Comparison of ENCODE assay signal across 27 cellular contexts in the genomic region with DNA sequence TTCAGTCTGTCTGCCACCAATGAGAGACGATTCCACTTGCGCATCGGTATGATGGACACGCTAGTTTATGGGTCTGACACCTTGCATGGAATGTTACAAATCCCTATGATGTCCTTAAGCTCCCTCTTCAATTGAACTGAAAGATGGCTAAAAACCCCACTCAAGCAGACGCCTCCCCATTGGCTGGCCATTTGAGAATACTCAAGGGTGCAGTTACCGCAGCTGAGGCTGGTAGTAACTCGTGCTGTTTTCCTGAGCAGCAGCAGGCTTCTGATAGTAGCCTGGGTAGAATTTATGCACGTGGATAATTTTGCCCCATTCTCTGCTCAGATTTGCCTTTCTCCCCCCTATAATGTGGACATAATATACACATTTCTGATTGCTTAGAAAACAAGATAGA.
"Had no signal": no experiment of that assay in that cellular context is flagged by ENCODE, and none has a peak within 500 bp of the region (broad histone marks: within the 10 kb centered on the region; RNA-seq: fewer than 3 reads in every experiment).

No MANE protein-coding gene starts in this region.

- H3K4me3 ChIP-seq: MG63, Peyer's patch, SJCRH30 had no signal

- H3K4me2 ChIP-seq: KMS-11, SK-N-SH had no signal

- FAIRE-seq: bronchial epithelial cell had no signal

- H3K27me3 ChIP-seq: MG63, Peyer's patch, SJCRH30 had no signal

- H3K27ac ChIP-seq: KMS-11, Peyer's patch, RWPE1, SJCRH30 had no signal

- H3K4me3 Mint-ChIP-seq: activated CD8-positive, alpha-beta memory T cell treated with anti-CD3 and anti-CD28 coated beads, Interleukin-2, amount 10 ng/mL, durations not matched to agents 7 days and 5 days; activated CD8-positive, alpha-beta T cell treated with anti-CD3 and anti-CD28 coated beads, Interleukin-2, amount 10 ng/mL, durations not matched to agents 7 days and 5 days; activated naive CD4-positive, alpha-beta T cell treated with anti-CD3 and anti-CD28 coated beads, Interleukin-2, amount 50 U/mL, for 24 hours; activated T-cell treated with anti-CD3 and anti-CD28 coated beads, Interleukin-2, amount 50 U/mL, for 24 hours; activated T-helper 1 cell treated with anti-CD3 and anti-CD28 coated beads, Interleukin-12 subunit alpha, Interleukin-12 subunit beta, Interleukin-2, Interleukin-4 antibody, amounts not matched to agents 30 ng/mL and 10 ng/mL and 1 ng/mL, durations not matched to agents 14 hours and 24 hours and 36 hours had no signal

- H3K9me3 Mint-ChIP-seq: activated naive CD4-positive, alpha-beta T cell treated with anti-CD3 and anti-CD28 coated beads, Interleukin-2, amount 50 U/mL, for 24 hours; activated T-cell treated with anti-CD3 and anti-CD28 coated beads, Interleukin-2, amount 50 U/mL, for 24 hours had no signal

- H3K27me3 Mint-ChIP-seq: activated CD8-positive, alpha-beta memory T cell treated with anti-CD3 and anti-CD28 coated beads, Interleukin-2, amount 10 ng/mL, durations not matched to agents 7 days and 5 days; activated naive CD4-positive, alpha-beta T cell treated with anti-CD3 and anti-CD28 coated beads, Interleukin-2, amount 50 U/mL, for 24 hours; activated T-cell treated with anti-CD3 and anti-CD28 coated beads, Interleukin-2, amount 50 U/mL, for 24 hours had no signal

- H3K4me1 Mint-ChIP-seq: activated CD8-positive, alpha-beta memory T cell treated with anti-CD3 and anti-CD28 coated beads, Interleukin-2, amount 10 ng/mL, durations not matched to agents 7 days and 5 days had no signal

- H3K36me3 ChIP-seq: Peyer's patch had no signal

- H3K27ac Mint-ChIP-seq: activated CD8-positive, alpha-beta memory T cell treated with anti-CD3 and anti-CD28 coated beads, Interleukin-2, amount 10 ng/mL, durations not matched to agents 7 days and 5 days; activated CD8-positive, alpha-beta T cell treated with anti-CD3 and anti-CD28 coated beads, Interleukin-2, amount 10 ng/mL, durations not matched to agents 7 days and 5 days; activated naive CD4-positive, alpha-beta T cell treated with anti-CD3 and anti-CD28 coated beads, Interleukin-2, amount 50 U/mL, for 24 hours; activated T-cell treated with anti-CD3 and anti-CD28 coated beads, Interleukin-2, amount 50 U/mL, for 24 hours; activated T-helper 1 cell treated with anti-CD3 and anti-CD28 coated beads, Interleukin-12 subunit alpha, Interleukin-12 subunit beta, Interleukin-2, Interleukin-4 antibody, amounts not matched to agents 30 ng/mL and 10 ng/mL and 1 ng/mL, durations not matched to agents 14 hours and 24 hours and 36 hours had no signal

- H3K4me1 ChIP-seq: Peyer's patch, SJCRH30 had no signal

- DNase-seq: activated CD4-positive, alpha-beta T cell treated with anti-CD3 and anti-CD28 coated beads for 4 hours; activated CD4-positive, alpha-beta T cell treated with anti-CD3 and anti-CD28 coated beads, Interleukin-2, amount 50 U/mL, for 4 hours; activated CD8-positive, alpha-beta memory T cell treated with anti-CD3 and anti-CD28 coated beads, Interleukin-2, amount 10 ng/mL, durations not matched to agents 7 days and 5 days; activated CD8-positive, alpha-beta T cell treated with anti-CD3 and anti-CD28 coated beads, Interleukin-2, amount 10 ng/mL, durations not matched to agents 7 days and 5 days; activated effector memory CD4-positive, alpha-beta T cell treated with Interleukin-2 at 50 U/mL for 16 hours; activated naive CD4-positive, alpha-beta T cell; activated T-cell treated with anti-CD3 and anti-CD28 coated beads, Interleukin-2, amount 50 U/mL, for 24 hours; aorta; central memory CD4-positive, alpha-beta T cell; MG63; MV-4-11; NCI-H1105 treated with DMSO at 0.1 percent for 48 hours; NCI-H1436 treated with DMSO at 0.1 percent for 48 hours; NCI-H2107; NCI-H2227 treated with DMSO at 0.1 percent for 48 hours; NCI-H526 treated with DMSO at 0.1 percent for 48 hours; NK-92 treated with Interleukin-12 subunit alpha and Interleukin-12 subunit beta, amount 100 ng/mL, for 24 hours; Peyer's patch; Right ventricle myocardium superior; SJCRH30; SK-N-SH; T-helper 1 cell had no signal

- H3K9me3 ChIP-seq: MG63, Peyer's patch, SJCRH30, SK-N-SH had no signal

- H3K9ac ChIP-seq: KMS-11, SK-N-SH had no signal
